ENCODE assay signal across 1 cellular context in the genomic region with DNA sequence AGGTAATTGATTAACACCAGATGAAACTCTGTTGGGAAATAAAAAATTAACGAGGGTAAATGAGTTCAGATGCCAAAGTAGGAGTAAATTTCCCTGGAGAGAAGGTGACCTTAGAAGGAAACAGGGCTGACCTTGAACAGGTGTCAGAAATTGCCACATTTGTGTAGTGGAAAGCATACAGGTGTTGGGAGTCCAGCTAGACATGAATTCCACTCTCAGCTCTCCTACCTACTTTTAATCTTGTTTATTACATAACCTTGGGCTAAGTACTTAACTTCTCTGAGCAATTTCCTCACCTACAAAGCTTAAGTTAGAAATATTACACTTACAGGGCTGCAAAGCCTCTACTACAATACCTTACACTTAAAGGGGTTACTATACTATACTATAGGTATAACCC.
TF ChIP-seq lines count a peak whose summit lies in the region.

No MANE protein-coding gene starts in this region.

TF ChIP-seq in HCT116, 20 proteins besides CTCF, POLR2A, EP300 and RAD21 (continued from another document):
- no peak for TF ChIP-seq REST (IDR thresholded peaks at IDR 0.05; ENCODE audit: low read depth)
- TF ChIP-seq FOSL1 (IDR thresholded peaks at IDR 0.05; ENCODE audit: low read depth) = no peak
